In genomic region chr12:40010899-40011774, GRCh38 we compare ENCODE assay signal across 8 cellular contexts.
DNase-seq lines count a peak whose midpoint lies in the region; ATAC-seq and TF ChIP-seq lines count a peak whose summit lies in the region.

No MANE protein-coding gene starts in this region.

- H3K27ac ChIP-seq in AG04450 (ENCODE audit: low read depth, low read length) (no peak overlapping the region), lung (ENCODE audit: low read depth in 1 of 2, low read length in 1 of 2) (peak overlapping the region in 1 of 2 donors; percentile 14)

- H3K4me1 ChIP-seq in lung (ENCODE audit: control insufficient read depth in 2 of 2, insufficient read depth in 2 of 2, low read length in 2 of 2) = peaks cover 2 to 8% of the 10 kb centered on the region in 2 donors

- WGBS in lung, 2 donors = 55 to 63% methylated on average over 11 of the region's 11 CpGs

- peak overlapping the region; percentile 53; the same call in 1 of the 2 replicates for H3K27ac Mint-ChIP-seq in WTC11

- ATAC-seq in GM18499 (IDR thresholded peaks at IDR 0.05; ENCODE audit: insufficient read depth, unreplicated experiment) (peak; percentile 91), HG02870 (IDR thresholded peaks at IDR 0.05; ENCODE audit: unreplicated experiment) (peak; percentile 89), WTC11 (peak; percentile 92), lung (ENCODE audit: insufficient read depth, low FRiP score) (peak; percentile 83)

- POLR2A ChIA-PET in AG04450 (lab: Yijun Ruan, JAX) (interaction anchor here (1.0 kb wide), 1 partner anchor 94 kb away, joined by 3 read pairs; the partner anchor contains the start of gene SLC2A13), WTC11 (lab: Charles Lee) (interaction anchor here (1.4 kb wide), 1 partner anchor 95 kb away, joined by 7 read pairs; the partner anchor contains the start of gene SLC2A13)

- no peaks in the 10 kb centered on the region for H3K27me3 Mint-ChIP-seq in WTC11 (ENCODE audit: low read depth)

- CTCF ChIA-PET in AG04450 (lab: Charles Lee) (interaction anchor here (0.6 to 6.4 kb wide), 65 partner anchors 9 to 331 kb away, joined by 3 to 102 read pairs (median 4); partner anchors contain the start of gene SLC2A13), WTC11 (lab: Charles Lee) (interaction anchor here (0.6 to 2.3 kb wide), 33 partner anchors 9 to 416 kb away, joined by 3 to 48 read pairs (median 3); partner anchors contain the start of genes ABCD2 and SLC2A13)

- no peaks in the 10 kb centered on the region for H3K36me3 Mint-ChIP-seq in WTC11

- H3K9me3 ChIP-seq in AG04450 (ENCODE audit: control insufficient read depth, insufficient read depth, low read length) (no peaks in the 10 kb centered on the region), lung (ENCODE audit: control insufficient read depth in 2 of 2, insufficient read depth in 1 of 2, low read length in 1 of 2) (no peaks in the 10 kb centered on the region)

- H3K9me3 Mint-ChIP-seq in WTC11 = no peaks in the 10 kb centered on the region

- peak overlapping the region; percentile 8 for H3K4me3 ChIP-seq in AG04450 (ENCODE audit: low read depth, low read length)
- H3K4me3 ChIP-seq in lung = no peak overlapping the region

- no peaks in the 10 kb centered on the region for H3K27me3 ChIP-seq in AG04450 (ENCODE audit: control insufficient read depth, insufficient read depth, low read length)
- no peaks in the 10 kb centered on the region for H3K27me3 ChIP-seq in lung (ENCODE audit: control insufficient read depth, insufficient read depth)

- no peak overlapping the region; the same call in 1 of the 2 replicates for H3K4me3 Mint-ChIP-seq in WTC11

- H3K36me3 ChIP-seq in lung (ENCODE audit: control insufficient read depth in 2 of 2, insufficient read depth in 2 of 2, low read length in 2 of 2) = no peaks in the 10 kb centered on the region

- H3K4me1 Mint-ChIP-seq in WTC11 = peaks cover 36% of the 10 kb centered on the region

- TF ChIP-seq CTCF in AG04450 (IDR thresholded peaks at IDR 0.05; ENCODE audit: low read depth, low read length) = peak; percentile 84
- TF ChIP-seq CTCF in WTC11 (IDR thresholded peaks at IDR 0.05) = peak; percentile 57
- peak; percentile 74 for TF ChIP-seq CTCF in lung (IDR thresholded peaks at IDR 0.05; ENCODE audit: control extremely low read depth, extremely low read depth)

- peak; percentile 36 for DNase-seq in AG04450 (ENCODE audit: low read depth, low spot score)
- DNase-seq in NCI-H1694 (lab: John Stamatoyannopoulos, UW) = peak; percentile 55
- peak; percentile 48 for DNase-seq in WTC11 (ENCODE audit: low spot score)
- DNase-seq in dermis blood vessel endothelial cell = peak; percentile 73
- peak; percentile 68 for DNase-seq in lung (ENCODE audit: low spot score)
- DNase-seq in stimulated activated CD8-positive, alpha-beta memory T cell treated with anti-CD3 and anti-CD28 coated beads, Interleukin-7, amount 100 ng/mL, for 4 hours (ENCODE audit: low read depth in 2 of 2) = peak; percentile 20 to 48

TF ChIP-seq in WTC11, 78 proteins besides CTCF, POLR2A, EP300 and RAD21:
- TF ChIP-seq E2F1 (CRISPR knock-in tag; IDR thresholded peaks at IDR 0.05) = no peak
- TF ChIP-seq CREB1 (CRISPR knock-in tag; IDR thresholded peaks at IDR 0.05) = no peak
- no peak for TF ChIP-seq TCF7 (CRISPR knock-in tag; IDR thresholded peaks at IDR 0.05; ENCODE audit: low read depth)
- no peak for TF ChIP-seq ZNF317 (CRISPR knock-in tag; IDR thresholded peaks at IDR 0.05; ENCODE audit: borderline replicate concordance, low read depth)
- no peak for TF ChIP-seq JAZF1 (CRISPR knock-in tag; IDR thresholded peaks at IDR 0.05)
- TF ChIP-seq, protein P1, sequence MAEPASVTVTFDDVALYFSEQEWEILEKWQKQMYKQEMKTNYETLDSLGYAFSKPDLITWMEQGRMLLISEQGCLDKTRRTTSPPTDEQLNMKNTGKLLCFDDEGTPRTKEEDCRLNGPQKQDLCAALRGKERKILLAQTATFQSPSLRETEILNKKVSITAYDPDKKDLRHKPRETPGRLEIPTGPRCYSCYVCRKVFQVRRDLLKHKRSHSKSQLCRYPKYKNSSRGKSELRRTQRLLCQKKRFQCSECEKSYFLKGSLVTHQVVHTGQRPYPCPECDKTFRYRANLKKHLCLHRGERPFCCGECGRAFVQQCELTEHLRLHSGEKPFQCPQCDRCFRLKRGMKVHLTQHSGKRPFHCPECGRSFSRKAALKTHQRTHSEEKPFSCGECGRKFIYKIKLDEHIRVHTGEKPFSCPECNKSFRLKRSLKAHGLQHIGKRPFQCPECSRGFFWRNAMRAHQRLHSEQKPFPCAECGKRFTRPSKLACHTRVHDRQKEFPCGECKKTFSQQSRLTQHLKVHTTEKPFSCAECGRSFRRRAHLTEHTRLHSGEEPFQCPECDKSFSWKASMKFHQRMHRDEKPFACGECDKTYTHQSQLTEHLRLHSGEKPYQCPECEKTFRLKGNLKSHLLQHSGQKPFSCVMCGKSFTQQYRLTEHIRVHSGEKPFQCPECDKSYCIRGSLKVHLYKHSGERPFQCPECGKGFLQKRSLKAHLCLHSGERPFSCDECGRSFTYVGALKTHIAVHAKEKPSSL (CRISPR knock-in tag; conservative IDR thresholded peaks at IDR 0.05) = no peak
- TF ChIP-seq, protein P2, sequence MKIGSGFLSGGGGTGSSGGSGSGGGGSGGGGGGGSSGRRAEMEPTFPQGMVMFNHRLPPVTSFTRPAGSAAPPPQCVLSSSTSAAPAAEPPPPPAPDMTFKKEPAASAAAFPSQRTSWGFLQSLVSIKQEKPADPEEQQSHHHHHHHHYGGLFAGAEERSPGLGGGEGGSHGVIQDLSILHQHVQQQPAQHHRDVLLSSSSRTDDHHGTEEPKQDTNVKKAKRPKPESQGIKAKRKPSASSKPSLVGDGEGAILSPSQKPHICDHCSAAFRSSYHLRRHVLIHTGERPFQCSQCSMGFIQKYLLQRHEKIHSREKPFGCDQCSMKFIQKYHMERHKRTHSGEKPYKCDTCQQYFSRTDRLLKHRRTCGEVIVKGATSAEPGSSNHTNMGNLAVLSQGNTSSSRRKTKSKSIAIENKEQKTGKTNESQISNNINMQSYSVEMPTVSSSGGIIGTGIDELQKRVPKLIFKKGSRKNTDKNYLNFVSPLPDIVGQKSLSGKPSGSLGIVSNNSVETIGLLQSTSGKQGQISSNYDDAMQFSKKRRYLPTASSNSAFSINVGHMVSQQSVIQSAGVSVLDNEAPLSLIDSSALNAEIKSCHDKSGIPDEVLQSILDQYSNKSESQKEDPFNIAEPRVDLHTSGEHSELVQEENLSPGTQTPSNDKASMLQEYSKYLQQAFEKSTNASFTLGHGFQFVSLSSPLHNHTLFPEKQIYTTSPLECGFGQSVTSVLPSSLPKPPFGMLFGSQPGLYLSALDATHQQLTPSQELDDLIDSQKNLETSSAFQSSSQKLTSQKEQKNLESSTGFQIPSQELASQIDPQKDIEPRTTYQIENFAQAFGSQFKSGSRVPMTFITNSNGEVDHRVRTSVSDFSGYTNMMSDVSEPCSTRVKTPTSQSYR (CRISPR knock-in tag; IDR thresholded peaks at IDR 0.05) = no peak
- TF ChIP-seq ZNF263 (CRISPR knock-in tag; IDR thresholded peaks at IDR 0.05; ENCODE audit: low read depth) = no peak
- no peak for TF ChIP-seq MXD4 (CRISPR knock-in tag; IDR thresholded peaks at IDR 0.05; ENCODE audit: borderline replicate concordance)
- TF ChIP-seq ZNF121 (CRISPR knock-in tag; IDR thresholded peaks at IDR 0.05) = no peak
- TF ChIP-seq ZNF671 (CRISPR knock-in tag; IDR thresholded peaks at IDR 0.05) = no peak
- TF ChIP-seq, protein P3, sequence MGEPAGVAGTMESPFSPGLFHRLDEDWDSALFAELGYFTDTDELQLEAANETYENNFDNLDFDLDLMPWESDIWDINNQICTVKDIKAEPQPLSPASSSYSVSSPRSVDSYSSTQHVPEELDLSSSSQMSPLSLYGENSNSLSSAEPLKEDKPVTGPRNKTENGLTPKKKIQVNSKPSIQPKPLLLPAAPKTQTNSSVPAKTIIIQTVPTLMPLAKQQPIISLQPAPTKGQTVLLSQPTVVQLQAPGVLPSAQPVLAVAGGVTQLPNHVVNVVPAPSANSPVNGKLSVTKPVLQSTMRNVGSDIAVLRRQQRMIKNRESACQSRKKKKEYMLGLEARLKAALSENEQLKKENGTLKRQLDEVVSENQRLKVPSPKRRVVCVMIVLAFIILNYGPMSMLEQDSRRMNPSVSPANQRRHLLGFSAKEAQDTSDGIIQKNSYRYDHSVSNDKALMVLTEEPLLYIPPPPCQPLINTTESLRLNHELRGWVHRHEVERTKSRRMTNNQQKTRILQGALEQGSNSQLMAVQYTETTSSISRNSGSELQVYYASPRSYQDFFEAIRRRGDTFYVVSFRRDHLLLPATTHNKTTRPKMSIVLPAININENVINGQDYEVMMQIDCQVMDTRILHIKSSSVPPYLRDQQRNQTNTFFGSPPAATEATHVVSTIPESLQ (CRISPR knock-in tag; IDR thresholded peaks at IDR 0.05) = no peak
- TF ChIP-seq, protein P4, sequence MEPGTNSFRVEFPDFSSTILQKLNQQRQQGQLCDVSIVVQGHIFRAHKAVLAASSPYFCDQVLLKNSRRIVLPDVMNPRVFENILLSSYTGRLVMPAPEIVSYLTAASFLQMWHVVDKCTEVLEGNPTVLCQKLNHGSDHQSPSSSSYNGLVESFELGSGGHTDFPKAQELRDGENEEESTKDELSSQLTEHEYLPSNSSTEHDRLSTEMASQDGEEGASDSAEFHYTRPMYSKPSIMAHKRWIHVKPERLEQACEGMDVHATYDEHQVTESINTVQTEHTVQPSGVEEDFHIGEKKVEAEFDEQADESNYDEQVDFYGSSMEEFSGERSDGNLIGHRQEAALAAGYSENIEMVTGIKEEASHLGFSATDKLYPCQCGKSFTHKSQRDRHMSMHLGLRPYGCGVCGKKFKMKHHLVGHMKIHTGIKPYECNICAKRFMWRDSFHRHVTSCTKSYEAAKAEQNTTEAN (CRISPR knock-in tag; IDR thresholded peaks at IDR 0.05) = no peak
- TF ChIP-seq RELA (CRISPR knock-in tag; IDR thresholded peaks at IDR 0.05; ENCODE audit: borderline replicate concordance) = no peak
- TF ChIP-seq ZNF416 (CRISPR knock-in tag; IDR thresholded peaks at IDR 0.05) = no peak
- no peak for TF ChIP-seq SMAD3 (CRISPR knock-in tag; IDR thresholded peaks at IDR 0.05; ENCODE audit: borderline replicate concordance)
TF ChIP-seq in WTC11: peak in this region for 0.
